Comparison of ENCODE assay signal across 31 cellular contexts in the genomic region with DNA sequence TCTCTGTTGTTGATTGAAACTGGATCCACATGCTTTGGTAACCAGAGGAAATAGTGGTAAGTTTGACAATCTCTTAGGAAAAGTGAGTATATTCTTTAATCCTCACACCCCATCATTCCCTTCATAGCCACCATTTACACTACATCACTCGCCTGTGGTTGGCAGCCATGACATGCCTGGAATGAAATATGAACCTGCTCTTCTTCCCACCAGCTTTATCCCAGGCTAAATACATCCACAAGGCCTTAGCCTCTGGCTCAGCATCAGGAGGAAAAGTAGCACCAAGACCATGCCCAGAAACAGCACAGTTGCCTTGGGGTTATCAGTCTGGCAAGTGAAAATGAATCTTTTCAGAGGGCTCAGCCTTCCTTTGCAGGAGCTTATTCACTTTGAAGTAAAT. TPM values are rescaled to one million over a fixed set of nuclear protein-coding genes. Genes with fewer than 3 reads are reported as not detected.
"Had no signal": no experiment of that assay in that cellular context is flagged by ENCODE, and none has a peak within 500 bp of the region (broad histone marks: within the 10 kb centered on the region; RNA-seq: fewer than 3 reads in every experiment).

No MANE protein-coding gene starts in this region.

- FAIRE-seq: bronchial epithelial cell, TTC549 had no signal

- H3K4me3 Mint-ChIP-seq: activated CD4-positive, alpha-beta memory T cell treated with anti-CD3 and anti-CD28 coated beads for 36 hours; activated CD4-positive, alpha-beta T cell treated with anti-CD3 and anti-CD28 coated beads for 36 hours; activated CD4-positive, alpha-beta T cell treated with anti-CD3 and anti-CD28 coated beads, Interleukin-2, amount 10 ng/mL, durations not matched to agents 7 days and 5 days; activated naive CD4-positive, alpha-beta T cell treated with anti-CD3 and anti-CD28 coated beads for 36 hours; activated T-cell treated with anti-CD3 and anti-CD28 coated beads, Interleukin-2, amount 50 U/mL, for 4 hours; activated T-helper 1 cell treated with anti-CD3 and anti-CD28 coated beads, Interleukin-12 subunit alpha, Interleukin-12 subunit beta, Interleukin-2, Interleukin-4 antibody, amounts not matched to agents 30 ng/mL and 10 ng/mL and 1 ng/mL, durations not matched to agents 14 hours and 24 hours and 36 hours; brain; T-helper 2 cell treated with Interferon-gamma antibody and Interleukin-4, amounts not matched to agents 5 μg/mL and 100 μg/mL, for 36 hours; WTC11 had no signal

- H3K9me3 ChIP-seq: adrenal gland had no signal

- H3K36me3 ChIP-seq: adrenal gland had no signal

- H3K9me3 Mint-ChIP-seq: activated CD4-positive, alpha-beta T cell treated with anti-CD3 and anti-CD28 coated beads, Interleukin-2, amount 10 ng/mL, durations not matched to agents 7 days and 5 days; activated naive CD4-positive, alpha-beta T cell treated with anti-CD3 and anti-CD28 coated beads for 36 hours; activated naive CD4-positive, alpha-beta T cell treated with anti-CD3 and anti-CD28 coated beads, Interleukin-2, amount 50 U/mL, for 72 hours; activated T-cell treated with anti-CD3 and anti-CD28 coated beads, Interleukin-2, amount 50 U/mL, for 4 hours; activated T-helper 1 cell treated with anti-CD3 and anti-CD28 coated beads, Interleukin-12 subunit alpha, Interleukin-12 subunit beta, Interleukin-2, Interleukin-4 antibody, amounts not matched to agents 30 ng/mL and 10 ng/mL and 1 ng/mL, durations not matched to agents 14 hours and 24 hours and 36 hours; T-helper 2 cell treated with Interferon-gamma antibody and Interleukin-4, amounts not matched to agents 5 μg/mL and 100 μg/mL, for 36 hours; WTC11 had no signal

- H3K27me3 ChIP-seq: adrenal gland had no signal

- H3K27ac ChIP-seq: adrenal gland, KMS-11, SK-N-MC had no signal

- H3K4me3 ChIP-seq: adrenal gland, SK-N-MC had no signal

- H3K9ac ChIP-seq: KMS-11 had no signal

- H3K4me1 Mint-ChIP-seq: WTC11 had no signal

- ATAC-seq: activated CD4-positive, alpha-beta T cell treated with anti-CD3 and anti-CD28 coated beads for 36 hours; activated CD4-positive, CD25-positive, alpha-beta regulatory T cell treated with anti-CD3 and anti-CD28 coated beads, Interleukin-2, amount 50 U/mL, for 24 hours; activated naive CD4-positive, alpha-beta T cell treated with anti-CD3 and anti-CD28 coated beads, Interleukin-2, amount 50 U/mL, for 72 hours; activated T-cell treated with anti-CD3 and anti-CD28 coated beads, Interleukin-2, amount 50 U/mL, for 4 hours; WTC11 had no signal

- H3K36me3 Mint-ChIP-seq: activated CD4-positive, alpha-beta memory T cell treated with anti-CD3 and anti-CD28 coated beads for 36 hours; activated naive CD4-positive, alpha-beta T cell treated with anti-CD3 and anti-CD28 coated beads, Interleukin-2, amount 50 U/mL, for 72 hours; WTC11 had no signal

- H3K4me2 ChIP-seq: KMS-11 had no signal

- DNase-seq: activated CD4-positive, alpha-beta memory T cell treated with anti-CD3 and anti-CD28 coated beads for 36 hours; activated CD4-positive, alpha-beta T cell treated with anti-CD3 and anti-CD28 coated beads for 36 hours; activated CD4-positive, alpha-beta T cell treated with anti-CD3 and anti-CD28 coated beads, Interleukin-2, amount 10 ng/mL, durations not matched to agents 7 days and 5 days; activated CD8-positive, alpha-beta memory T cell treated with anti-CD3 and anti-CD28 coated beads, Interleukin-2, amount 50 U/mL, for 4 hours; activated gamma-delta T cell treated with Interleukin-2 at 50 U/mL for 16 hours; activated naive CD4-positive, alpha-beta T cell treated with anti-CD3 and anti-CD28 coated beads for 36 hours; activated T-cell treated with anti-CD3 and anti-CD28 coated beads for 4 hours; activated T-cell treated with anti-CD3 and anti-CD28 coated beads, Interleukin-2, amount 50 U/mL, for 4 hours; adrenal gland; caudate nucleus; cerebellar nuclear complex; NCI-H1048; NCI-H1436 treated with DMSO at 0.1 percent for 48 hours; NCI-H1694 treated with DMSO at 0.1 percent for 48 hours; NCI-H2029; NCI-H2171; NCI-H510A; NCI-H526; NCI-H748 treated with DMSO at 0.1 percent for 48 hours; NK-92 treated with Interleukin-12 subunit alpha and Interleukin-12 subunit beta, amount 100 ng/mL, for 24 hours; Right ventricle myocardium superior had no signal

- H3K27ac Mint-ChIP-seq: activated CD4-positive, alpha-beta memory T cell treated with anti-CD3 and anti-CD28 coated beads for 36 hours; activated CD4-positive, alpha-beta T cell treated with anti-CD3 and anti-CD28 coated beads for 36 hours; activated CD4-positive, alpha-beta T cell treated with anti-CD3 and anti-CD28 coated beads, Interleukin-2, amount 10 ng/mL, durations not matched to agents 7 days and 5 days; activated naive CD4-positive, alpha-beta T cell treated with anti-CD3 and anti-CD28 coated beads for 36 hours; activated naive CD4-positive, alpha-beta T cell treated with anti-CD3 and anti-CD28 coated beads, Interleukin-2, amount 50 U/mL, for 72 hours; activated T-helper 1 cell treated with anti-CD3 and anti-CD28 coated beads, Interleukin-12 subunit alpha, Interleukin-12 subunit beta, Interleukin-2, Interleukin-4 antibody, amounts not matched to agents 30 ng/mL and 10 ng/mL and 1 ng/mL, durations not matched to agents 14 hours and 24 hours and 36 hours; T-helper 2 cell treated with Interferon-gamma antibody and Interleukin-4, amounts not matched to agents 5 μg/mL and 100 μg/mL, for 36 hours; WTC11 had no signal

RNA-seq across cellular contexts. Expression of a gene that starts 40.3 kb away (rescaled TPM):
- total RNA-seq: activated CD4-positive, alpha-beta T cell treated with anti-CD3 and anti-CD28 coated beads, Interleukin-2, amount 10 ng/mL, durations not matched to agents 7 days and 5 days; activated T-helper 1 cell treated with anti-CD3 and anti-CD28 coated beads, Interleukin-12 subunit alpha, Interleukin-12 subunit beta, Interleukin-2, Interleukin-4 antibody, amounts not matched to agents 30 ng/mL and 10 ng/mL and 1 ng/mL, durations not matched to agents 14 hours and 24 hours and 36 hours had no signal
